ENCODE assay signal across 17 cellular contexts in the genomic region with DNA sequence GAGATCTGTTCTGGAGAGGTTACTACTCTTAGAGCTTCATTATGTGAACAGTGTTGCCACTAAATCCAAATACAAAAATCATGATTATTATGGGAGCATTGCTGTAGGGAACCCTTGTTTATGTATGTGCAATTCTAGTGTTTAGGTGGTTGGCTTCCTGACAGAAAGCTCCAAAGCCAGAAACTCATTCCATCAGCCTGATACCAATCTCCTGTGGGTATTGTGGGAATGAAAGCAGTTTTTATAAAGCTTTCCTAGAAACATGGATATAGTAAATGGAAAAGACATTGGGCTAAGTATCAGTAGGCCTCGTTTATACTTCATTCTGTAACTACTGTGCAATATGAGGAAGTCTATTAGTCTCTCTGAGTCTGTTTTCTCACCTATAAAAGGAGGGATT.
"Had no signal": no experiment of that assay in that cellular context is flagged by ENCODE, and none has a peak within 500 bp of the region (broad histone marks: within the 10 kb centered on the region; RNA-seq: fewer than 3 reads in every experiment).

No MANE protein-coding gene starts in this region.

- H3K4me2 ChIP-seq: hepatocyte had no signal

- H3K4me3 ChIP-seq: colonic mucosa, hepatocyte, left ventricle myocardium inferior, lung, pancreas, tibial nerve had no signal

- H3K9me3 ChIP-seq: colonic mucosa, left ventricle myocardium inferior, pancreas, tibial nerve had no signal

- H2AFZ ChIP-seq: hepatocyte had no signal

- ATAC-seq: left cardiac atrium, pancreas, right cardiac atrium had no signal

- H3K4me1 ChIP-seq: colonic mucosa had no signal

- H3K27me3 ChIP-seq: hepatocyte, pancreas, tibial nerve had no signal

- H3K36me3 ChIP-seq: colonic mucosa, left ventricle myocardium inferior, pancreas, tibial nerve had no signal

- DNase-seq: colonic mucosa; effector CD4-positive, alpha-beta T cell; head of caudate nucleus; kidney; left cardiac atrium; left ventricle myocardium inferior; mesendoderm; naive B cell; occipital lobe; pancreas; right cardiac atrium; small intestine; stimulated activated CD4-positive, alpha-beta T cell treated with anti-CD3 and anti-CD28 coated beads, Interleukin-12 subunit alpha, Interleukin-12 subunit beta, amount 100 ng/mL, for 4 hours; stimulated activated CD4-positive, alpha-beta T cell treated with anti-CD3 and anti-CD28 coated beads, Interleukin-2, amount 100 ng/mL, for 48 hours had no signal

- H3K27ac ChIP-seq: colonic mucosa, hepatocyte, left ventricle myocardium inferior, pancreas, tibial nerve had no signal
